In the genomic region with DNA sequence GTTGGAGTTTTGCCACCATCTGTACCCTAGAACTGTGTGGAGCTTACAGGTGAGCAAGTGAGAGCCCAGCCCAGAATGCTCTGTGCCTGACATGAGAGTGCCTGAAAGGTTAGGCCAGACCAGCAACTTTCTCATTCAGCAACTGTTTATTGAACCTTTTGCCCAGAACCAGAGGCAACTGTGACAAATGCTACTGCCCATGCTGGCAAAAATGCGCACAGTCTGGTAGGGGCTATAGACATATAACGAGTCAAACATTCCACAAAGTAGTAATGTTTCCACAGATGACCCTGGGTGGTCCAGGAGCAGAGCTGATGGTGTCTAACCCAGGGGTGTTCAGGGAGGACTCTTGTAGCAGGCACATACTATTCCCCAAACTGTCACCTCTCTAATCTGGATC, we compare ENCODE assay signal across 1 cellular context.
TF ChIP-seq lines count a peak whose summit lies in the region.

No MANE protein-coding gene starts in this region.

TF ChIP-seq in liver, 16 proteins besides CTCF, POLR2A, EP300 and RAD21:
- TF ChIP-seq, protein P1, sequence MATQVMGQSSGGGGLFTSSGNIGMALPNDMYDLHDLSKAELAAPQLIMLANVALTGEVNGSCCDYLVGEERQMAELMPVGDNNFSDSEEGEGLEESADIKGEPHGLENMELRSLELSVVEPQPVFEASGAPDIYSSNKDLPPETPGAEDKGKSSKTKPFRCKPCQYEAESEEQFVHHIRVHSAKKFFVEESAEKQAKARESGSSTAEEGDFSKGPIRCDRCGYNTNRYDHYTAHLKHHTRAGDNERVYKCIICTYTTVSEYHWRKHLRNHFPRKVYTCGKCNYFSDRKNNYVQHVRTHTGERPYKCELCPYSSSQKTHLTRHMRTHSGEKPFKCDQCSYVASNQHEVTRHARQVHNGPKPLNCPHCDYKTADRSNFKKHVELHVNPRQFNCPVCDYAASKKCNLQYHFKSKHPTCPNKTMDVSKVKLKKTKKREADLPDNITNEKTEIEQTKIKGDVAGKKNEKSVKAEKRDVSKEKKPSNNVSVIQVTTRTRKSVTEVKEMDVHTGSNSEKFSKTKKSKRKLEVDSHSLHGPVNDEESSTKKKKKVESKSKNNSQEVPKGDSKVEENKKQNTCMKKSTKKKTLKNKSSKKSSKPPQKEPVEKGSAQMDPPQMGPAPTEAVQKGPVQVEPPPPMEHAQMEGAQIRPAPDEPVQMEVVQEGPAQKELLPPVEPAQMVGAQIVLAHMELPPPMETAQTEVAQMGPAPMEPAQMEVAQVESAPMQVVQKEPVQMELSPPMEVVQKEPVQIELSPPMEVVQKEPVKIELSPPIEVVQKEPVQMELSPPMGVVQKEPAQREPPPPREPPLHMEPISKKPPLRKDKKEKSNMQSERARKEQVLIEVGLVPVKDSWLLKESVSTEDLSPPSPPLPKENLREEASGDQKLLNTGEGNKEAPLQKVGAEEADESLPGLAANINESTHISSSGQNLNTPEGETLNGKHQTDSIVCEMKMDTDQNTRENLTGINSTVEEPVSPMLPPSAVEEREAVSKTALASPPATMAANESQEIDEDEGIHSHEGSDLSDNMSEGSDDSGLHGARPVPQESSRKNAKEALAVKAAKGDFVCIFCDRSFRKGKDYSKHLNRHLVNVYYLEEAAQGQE (IDR thresholded peaks at IDR 0.05) = no peak
- no peak for TF ChIP-seq GABPA (IDR thresholded peaks at IDR 0.05 in 1 of 2, conservative IDR thresholded peaks at IDR 0.05 in 1 of 2)
- TF ChIP-seq FOXA2 (IDR thresholded peaks at IDR 0.05) = no peak
- no peak for TF ChIP-seq FOXA1 (IDR thresholded peaks at IDR 0.05)
- TF ChIP-seq EGR1 (IDR thresholded peaks at IDR 0.05; ENCODE audit: low read depth in 2 of 2) = no peak
- TF ChIP-seq JUND (IDR thresholded peaks at IDR 0.05) = no peak
- TF ChIP-seq, protein P2, sequence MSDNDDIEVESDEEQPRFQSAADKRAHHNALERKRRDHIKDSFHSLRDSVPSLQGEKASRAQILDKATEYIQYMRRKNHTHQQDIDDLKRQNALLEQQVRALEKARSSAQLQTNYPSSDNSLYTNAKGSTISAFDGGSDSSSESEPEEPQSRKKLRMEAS (IDR thresholded peaks at IDR 0.05) = no peak
- TF ChIP-seq NR2F2 (IDR thresholded peaks at IDR 0.05) = no peak
- TF ChIP-seq ZBTB33 (IDR thresholded peaks at IDR 0.05) = no peak
